Comparison of ENCODE assay signal across 8 cellular contexts in genomic region chr17:75666959-75667790, GRCh38. TPM values are rescaled to one million over a fixed set of nuclear protein-coding genes. Genes with fewer than 3 reads are reported as not detected.
DNase-seq lines count a peak whose midpoint lies in the region; ATAC-seq and TF ChIP-seq lines count a peak whose summit lies in the region.

Gene RECQL5, minus strand, starts transcription at chr17:75667154. Its CDS starts 597 bp downstream, at chr17:75666557.
Gene SAP30BP, plus strand, starts transcription at chr17:75667338. Its CDS starts 35 bp downstream, at chr17:75667373.

- H3K36me3 ChIP-seq in BE2C = peaks cover 23% of the 10 kb centered on the region

- peak within 1 kb of the TSS; percentile 94 for H3K27ac ChIP-seq in cingulate gyrus (ENCODE audit: low read depth, low read length)

- H3K4me3 ChIP-seq in BE2C (ENCODE audit: low read depth, low read length) = peak within 1 kb of the TSS; percentile 91

- ATAC-seq in HG03460 (IDR thresholded peaks at IDR 0.05; ENCODE audit: unreplicated experiment) = peak; percentile 66

- no peaks in the 10 kb centered on the region; the same call in 1 of the 2 replicates for H3K4me1 ChIP-seq in BE2C

- no peaks in the 10 kb centered on the region for H3K9me3 ChIP-seq in BE2C

- DNase-seq in BE2C = peak; percentile 99
- peak; percentile 79 for DNase-seq in GM19240 (ENCODE audit: insufficient read length, low spot score)
- DNase-seq in NCI-H526 treated with DMSO at 0.1 percent for 48 hours (lab: John Stamatoyannopoulos, UW) = peak; percentile 96
- peak; percentile 98 for DNase-seq in activated CD4-positive, alpha-beta T cell treated with anti-CD3 and anti-CD28 coated beads for 48 hours
- peak; percentile 94 for DNase-seq in kidney glomerular epithelial cell (lab: John Stamatoyannopoulos, UW)
- peak; percentile 91 to 95 for DNase-seq in stimulated activated CD4-positive, alpha-beta T cell treated with anti-CD3 and anti-CD28 coated beads, Interleukin-1b, Interleukin-23, amount 100 ng/mL, for 1 hour (ENCODE audit: low read depth in 2 of 2)

- no peaks in the 10 kb centered on the region for H3K27me3 ChIP-seq in BE2C

- no peak for TF ChIP-seq CTCF in BE2C (IDR thresholded peaks at IDR 0.05; ENCODE audit: low read depth, low read length)

RNA-seq across cellular contexts. Expression of gene RECQL5, which starts in this region (rescaled TPM):
- polyA plus RNA-seq in BE2C (2012; ENCODE audit: insufficient read depth, insufficient read length, low read depth) = 69.1 TPM

RNA-seq across cellular contexts. Expression of gene SAP30BP, which starts in this region (rescaled TPM):
- 162 TPM for polyA plus RNA-seq in BE2C (2012; ENCODE audit: insufficient read depth, insufficient read length, low read depth)

Comparison
In these comparisons a context has a peak if more than half of its experiments do, and no peak if none do; other contexts are left out.
1. Peak in every context shown above with its lines: DNase-seq, ATAC-seq, H3K4me3 ChIP-seq and H3K27ac ChIP-seq.